Comparison of ENCODE assay signal across 8 cellular contexts in the genomic region with DNA sequence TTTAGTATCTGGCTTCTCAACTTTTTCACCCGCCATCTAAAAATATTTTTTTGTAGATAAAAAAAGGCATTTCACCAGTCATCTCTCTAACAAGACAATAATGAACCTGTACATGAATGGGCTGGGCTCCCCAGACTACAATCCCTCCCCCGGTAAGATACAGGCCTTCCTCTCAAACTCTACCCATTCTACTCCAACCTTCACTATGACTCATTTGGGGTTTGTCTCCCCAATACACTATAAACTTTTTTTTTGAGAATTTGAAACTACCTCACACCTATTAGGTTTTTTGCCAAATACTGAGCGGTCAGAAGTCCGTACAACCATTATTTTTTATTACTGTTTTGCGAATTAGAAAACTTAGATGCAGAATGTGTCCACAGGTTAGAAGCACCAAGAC. TPM values are rescaled to one million over a fixed set of nuclear protein-coding genes. Genes with fewer than 3 reads are reported as not detected.
DNase-seq lines count a peak whose midpoint lies in the region; ATAC-seq and TF ChIP-seq lines count a peak whose summit lies in the region.

No MANE protein-coding gene starts in this region.

- peaks cover 16% of the 10 kb centered on the region for H3K4me1 Mint-ChIP-seq in MCF 10A (ENCODE audit: insufficient read depth, unreplicated experiment)

- H3K9me3 ChIP-seq in AG04450 (ENCODE audit: control insufficient read depth, insufficient read depth, low read length) (no peaks in the 10 kb centered on the region; the same call in 1 of the 2 replicates), IMR-90 (ENCODE audit: control insufficient read depth, insufficient read depth, low read length) (no peaks in the 10 kb centered on the region), mesodermal cell (ENCODE audit: control insufficient read depth, low read length) (no peaks in the 10 kb centered on the region)

- no peak for TF ChIP-seq RAD21 in IMR-90 (IDR thresholded peaks at IDR 0.05; ENCODE audit: low read length)

- H2AK9ac ChIP-seq in IMR-90 (replicated peaks; ENCODE audit: low read depth, low read length, poor library complexity) = peak overlapping the region; percentile 86

- peak overlapping the region; percentile 90; the same call in 1 of the 2 replicates for H4K5ac ChIP-seq in IMR-90 (ENCODE audit: low read depth, low read length)

- peak overlapping the region; percentile 99 for H3K4me3 Mint-ChIP-seq in MCF 10A (ENCODE audit: unreplicated experiment)

- H2BK5ac ChIP-seq in IMR-90 (ENCODE audit: low read depth, low read length, poor library complexity, severe bottlenecking) = peak overlapping the region; percentile 98

- in situ Hi-C loops in IMR-90 (cut with MboI; ENCODE audit: low sequenced_read_pairs) = no loop called here
- in situ Hi-C loops in KBM-7 (cut with MboI; ENCODE audit: low pct_unique_long_range_greater_than_20kb, low sequenced_read_pairs) = no loop called here

- H3K18ac ChIP-seq in IMR-90 (ENCODE audit: low read depth, low read length) = peak overlapping the region; percentile 87

- CTCF ChIA-PET in AG04450 (lab: Charles Lee) = no interaction called here
- CTCF ChIA-PET in IMR-90 (lab: Yijun Ruan, JAX) = no interaction called here
- CTCF ChIA-PET in MCF 10A (lab: Yijun Ruan, JAX) = interaction anchor here (0.7 kb wide), 1 partner anchor 602 kb away, joined by 3 read pairs; no protein-coding TSS in a partner anchor

- no peak overlapping the region for H2BK20ac ChIP-seq in IMR-90 (ENCODE audit: low read depth, low read length)

- BruUV-seq in IMR-90 (replicated peaks; lab: Mats Ljungman, UMichigan) (no TSS peak), MCF 10A (replicated peaks; lab: Mats Ljungman, UMichigan) (no TSS peak)

- no peaks in the 10 kb centered on the region for H3K27me3 Mint-ChIP-seq in MCF 10A (ENCODE audit: insufficient read depth, unreplicated experiment)

- no peaks in the 10 kb centered on the region; the same call in 1 of the 2 replicates for H3K9me1 ChIP-seq in IMR-90 (ENCODE audit: insufficient read depth, low read length)

- H2BK120ac ChIP-seq in IMR-90 (ENCODE audit: low read depth, low read length) = no peak overlapping the region

- H3K4me3 ChIP-seq in AG04450 (ENCODE audit: low read depth, low read length) = peak overlapping the region; percentile 93
- peak overlapping the region; percentile 87 for H3K4me3 ChIP-seq in IMR-90 (ENCODE audit: insufficient read depth, low read depth, low read length)
- peak overlapping the region; percentile 83 for H3K4me3 ChIP-seq in mesodermal cell (ENCODE audit: extremely low read depth, insufficient read depth, low read length, poor library complexity, severe bottlenecking)

- ATAC-seq in IMR-90 (ENCODE audit: low read depth) (no peak), HG03139 (IDR thresholded peaks at IDR 0.05; ENCODE audit: unreplicated experiment) (no peak)

- peak overlapping the region; percentile 99 for H3K14ac ChIP-seq in IMR-90 (replicated peaks; ENCODE audit: low read depth, low read length)

- dilution Hi-C loops in IMR-90 (cut with HindIII; ENCODE audit: low sequenced_read_pairs, unreplicated experiment) = no loop called here

- no peak overlapping the region for H2BK15ac ChIP-seq in IMR-90 (ENCODE audit: low read depth, low read length)

- H3K4me1 ChIP-seq in IMR-90 (ENCODE audit: control insufficient read depth, insufficient read depth, low read length) (no peaks in the 10 kb centered on the region; the same call in 1 of the 2 replicates), mesodermal cell (ENCODE audit: control insufficient read depth, insufficient read depth, low read length, poor library complexity, severe bottlenecking) (peaks cover 5% of the 10 kb centered on the region)

- peak overlapping the region; percentile 96 for H3K4me2 ChIP-seq in IMR-90 (ENCODE audit: low read depth, low read length)

- H3K36me3 Mint-ChIP-seq in MCF 10A (ENCODE audit: insufficient read depth, unreplicated experiment) = peaks cover 63% of the 10 kb centered on the region

- H2AK5ac ChIP-seq in IMR-90 (ENCODE audit: low read depth, low read length) = peak overlapping the region; percentile 98

- intact Hi-C loops in IMR-90 (cut with micrococcal nuclease) (no loop called here), MCF 10A (cut with micrococcal nuclease) (no loop called here)

- TF ChIP-seq CTCF in AG04450 (IDR thresholded peaks at IDR 0.05; ENCODE audit: low read depth, low read length) (no peak), IMR-90 (conservative IDR thresholded peaks at IDR 0.05; ENCODE audit: low read depth, low read length) (no peak), MCF 10A (IDR thresholded peaks at IDR 0.05; ENCODE audit: unreplicated experiment) (no peak)

- peak overlapping the region; percentile 96; the same call in 1 of the 2 replicates for H3K4ac ChIP-seq in IMR-90 (ENCODE audit: low read depth, low read length)

- peak overlapping the region; percentile 99 for H3K23ac ChIP-seq in IMR-90 (ENCODE audit: low read depth, low read length)

- no peak for DNase-seq in AG04450 (ENCODE audit: low read depth, low spot score)
- no peak for DNase-seq in IMR-90
- no peak for DNase-seq in MCF 10A (ENCODE audit: unreplicated experiment)
- DNase-seq in KBM-7 = no peak
- DNase-seq in Ammon's horn (ENCODE audit: low spot score) = no peak
- no peak for DNase-seq in NAMALWA (ENCODE audit: low spot score)

- no peaks in the 10 kb centered on the region for H3K9me3 Mint-ChIP-seq in MCF 10A (ENCODE audit: unreplicated experiment)

- peaks cover 16 to 31% of the 10 kb centered on the region in 2 experiments for H3K79me1 ChIP-seq in IMR-90 (ENCODE audit: low read depth in 1 of 2, low read length in 2 of 2)

- TF ChIP-seq POLR2A in IMR-90 (IDR thresholded peaks at IDR 0.05; ENCODE audit: low read depth, low read length) = no peak

- WGBS in IMR-90 (ENCODE audit: extremely low coverage in 2 of 2, insufficient read length in 1 of 2), 2 experiments = 29% methylated on average over 1 of the region's 5 CpGs; no CpG with 5 or more reads in 1 of the 2 experiments
- WGBS in mesodermal cell (ENCODE audit: insufficient coverage in 2 of 2), 2 experiments = 0% methylated on average over 1 of the region's 5 CpGs

- H4K91ac ChIP-seq in IMR-90 (ENCODE audit: insufficient read depth, low read depth, low read length) = peak overlapping the region; percentile 89

- peak overlapping the region; percentile 86 for H3K56ac ChIP-seq in IMR-90 (ENCODE audit: extremely low read depth, insufficient read depth, low read length)

- H4K8ac ChIP-seq in IMR-90 (ENCODE audit: low read depth in 2 of 2, low read length in 2 of 2) = peak overlapping the region; percentile 90 to 98

- peak overlapping the region; percentile 100 for H3K27ac Mint-ChIP-seq in MCF 10A (ENCODE audit: low read depth, unreplicated experiment)

- H3K27me3 ChIP-seq in AG04450 (ENCODE audit: control insufficient read depth, insufficient read depth, low read length) (no peaks in the 10 kb centered on the region), IMR-90 (ENCODE audit: control insufficient read depth, insufficient read depth, low read length) (no peaks in the 10 kb centered on the region)

- peaks cover 41% of the 10 kb centered on the region for H4K20me1 ChIP-seq in IMR-90 (ENCODE audit: insufficient read depth, low read length)

- no peak overlapping the region for H2AFZ ChIP-seq in IMR-90 (replicated peaks; ENCODE audit: low read length, poor library complexity)

- peak overlapping the region; percentile 98 for H3K9ac ChIP-seq in IMR-90 (ENCODE audit: low read depth, low read length)

- H3K36me3 ChIP-seq in IMR-90 (ENCODE audit: control insufficient read depth, insufficient read depth, low read length) = peaks cover 33% of the 10 kb centered on the region
- H3K36me3 ChIP-seq in mesodermal cell (ENCODE audit: control insufficient read depth, insufficient read depth, low read length) = peaks cover 47% of the 10 kb centered on the region

- POLR2A ChIA-PET in AG04450 (lab: Yijun Ruan, JAX) = no interaction called here
- POLR2A ChIA-PET in IMR-90 (lab: Charles Lee; ENCODE audit: unreplicated experiment) = no interaction called here
- POLR2A ChIA-PET in MCF 10A (lab: Yijun Ruan, JAX) = interaction anchor here (0.7 to 1.4 kb wide), 3 partner anchors 10 to 218 kb away, joined by 3 to 4 read pairs (median 4); a partner anchor contains a TSS

- H3K27ac ChIP-seq in AG04450 (ENCODE audit: low read depth, low read length) = peak overlapping the region; percentile 92
- H3K27ac ChIP-seq in IMR-90 (ENCODE audit: insufficient read depth, low read length) = peak overlapping the region; percentile 97
- peak overlapping the region; percentile 95 for H3K27ac ChIP-seq in mesodermal cell (ENCODE audit: low read depth, low read length, severe bottlenecking)

TF ChIP-seq in IMR-90, 13 proteins besides CTCF, POLR2A, EP300 and RAD21 (continues in another document):
- no peak for TF ChIP-seq RFX5 (IDR thresholded peaks at IDR 0.05; ENCODE audit: low read depth, low read length)
- no peak for TF ChIP-seq SMC3 (IDR thresholded peaks at IDR 0.05; ENCODE audit: low read depth, low read length)
- no peak for TF ChIP-seq BHLHE40 (IDR thresholded peaks at IDR 0.05; ENCODE audit: low read depth, low read length)
- TF ChIP-seq MXI1 (IDR thresholded peaks at IDR 0.05; ENCODE audit: borderline replicate concordance, low read depth, low read length) = no peak

RNA-seq across cellular contexts. Expression of a gene that starts 0.8 kb away (rescaled TPM):
- polyA plus RNA-seq in AG04450 (2011; rRNA removed) (2,254 and 2,667 TPM in 2 replicates), IMR-90 (2012; rRNA removed) (1,561 and 1,694 TPM in 2 replicates)
- 450 and 502 TPM in 2 replicates for polyA minus RNA-seq in AG04450 (2011; rRNA and poly(A)+ RNA removed)
- total RNA-seq in IMR-90 (2012; rRNA removed) (1,317 and 1,900 TPM in 2 replicates), MCF 10A (2022) (2,095 and 2,221 TPM in 2 replicates)
- 511 and 1,193 TPM in 2 replicates for polyA plus RNA-seq in IMR-90 (2012; cell fraction: cytosol; rRNA removed)
- polyA plus RNA-seq in IMR-90 (2012; cell fraction: nucleus; rRNA removed; ENCODE audit: low replicate concordance) = 125 and 757 TPM in 2 replicates
- polyA plus RNA-seq in mesodermal cell (2013, experiment 1 of 2) = 2,211 TPM
- polyA plus RNA-seq in mesodermal cell (2013, experiment 2 of 2) = 2,325 TPM

RNA-seq across cellular contexts. Expression of a gene that starts 10.1 kb away (rescaled TPM):
- 91.0 and 137 TPM in 2 replicates for polyA plus RNA-seq in AG04450 (2011; rRNA removed)
- polyA minus RNA-seq in AG04450 (2011; rRNA and poly(A)+ RNA removed) = 88.5 and 102 TPM in 2 replicates
- 135 and 199 TPM in 2 replicates for total RNA-seq in IMR-90 (2012; rRNA removed)
- 48.4 and 52.9 TPM in 2 replicates for polyA plus RNA-seq in IMR-90 (2012; rRNA removed)
- 25.2 and 27.0 TPM in 2 replicates for polyA plus RNA-seq in IMR-90 (2012; cell fraction: cytosol; rRNA removed)
- polyA plus RNA-seq in IMR-90 (2012; cell fraction: nucleus; rRNA removed; ENCODE audit: low replicate concordance) = 15.5 and 36.6 TPM in 2 replicates
- 148 and 164 TPM in 2 replicates for total RNA-seq in MCF 10A (2022)
- polyA plus RNA-seq in mesodermal cell (2013, experiment 1 of 2) = 70.3 TPM
- polyA plus RNA-seq in mesodermal cell (2013, experiment 2 of 2) = 69.8 TPM

RNA-seq across cellular contexts. Expression of a gene that starts 26.4 kb away (rescaled TPM):
- polyA plus RNA-seq in AG04450 (2011; rRNA removed) (8.6 and 9.5 TPM in 2 replicates), IMR-90 (2012; rRNA removed) (13.0 and 15.1 TPM in 2 replicates)
- 32.1 and 42.6 TPM in 2 replicates for polyA minus RNA-seq in AG04450 (2011; rRNA and poly(A)+ RNA removed)
- total RNA-seq in IMR-90 (2012; rRNA removed) (11.9 and 12.9 TPM in 2 replicates), MCF 10A (2022) (35.2 and 46.7 TPM in 2 replicates)
- polyA plus RNA-seq in IMR-90 (2012; cell fraction: cytosol; rRNA removed) = 7.8 and 10.7 TPM in 2 replicates
- 51.5 and 87.6 TPM in 2 replicates for polyA plus RNA-seq in IMR-90 (2012; cell fraction: nucleus; rRNA removed; ENCODE audit: low replicate concordance)
- polyA plus RNA-seq in mesodermal cell (2013, experiment 1 of 2) = 17.5 TPM
- polyA plus RNA-seq in mesodermal cell (2013, experiment 2 of 2) = 15.4 TPM
